In the genomic region with DNA sequence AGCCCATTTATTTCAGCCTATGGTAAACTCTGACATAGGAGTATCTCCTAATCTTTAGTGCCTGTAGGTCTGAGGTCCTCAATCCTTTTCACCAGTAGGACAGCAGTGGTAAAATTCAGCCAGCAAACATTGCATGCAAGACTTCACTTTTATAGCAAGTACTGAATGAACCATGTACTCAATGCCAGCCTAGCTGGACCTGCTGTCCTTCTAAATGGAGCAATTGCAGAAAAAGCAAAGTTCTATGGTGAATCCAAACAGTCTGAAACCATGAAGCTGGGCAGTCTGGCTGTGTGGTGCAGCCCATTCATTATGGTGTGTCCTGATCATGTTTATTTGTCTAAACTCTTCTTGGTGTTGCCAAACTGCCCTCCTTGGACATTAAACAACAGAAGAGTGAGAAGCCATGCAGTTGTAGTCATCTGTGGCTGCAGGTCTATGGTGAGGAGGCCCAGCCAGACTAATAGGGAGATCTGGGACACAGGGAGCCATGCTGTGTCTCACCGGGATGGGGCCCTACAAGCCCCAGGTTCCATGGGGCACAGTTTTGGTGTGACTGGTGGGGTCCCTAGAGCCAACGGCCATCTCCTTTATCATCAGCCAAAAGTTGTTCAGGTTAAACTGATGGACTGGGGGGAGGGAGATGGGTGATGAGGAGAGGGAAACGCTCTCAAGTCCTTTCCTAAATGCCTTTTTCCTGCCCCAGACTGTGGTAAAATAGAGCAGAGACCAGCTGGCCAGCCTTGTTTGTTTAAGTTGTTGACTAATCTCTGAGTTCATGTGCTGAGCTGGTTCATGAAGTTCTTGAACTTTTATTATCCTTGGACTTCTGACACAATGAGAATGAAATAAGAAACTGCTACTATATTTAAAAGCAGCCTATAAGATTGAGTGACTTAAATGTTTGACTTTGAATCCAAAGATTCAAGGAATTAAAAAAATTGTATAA, we compare ENCODE assay signal across 16 cellular contexts. TPM values are rescaled to one million over a fixed set of nuclear protein-coding genes. Genes with fewer than 3 reads are reported as not detected.
DNase-seq lines count a peak whose midpoint lies in the region; ATAC-seq and TF ChIP-seq lines count a peak whose summit lies in the region.
"Had no signal": no experiment of that assay in that cellular context is flagged by ENCODE, and none has a peak within 500 bp of the region (broad histone marks: within the 10 kb centered on the region; RNA-seq: fewer than 3 reads in every experiment).

No MANE protein-coding gene starts in this region.

- intact Hi-C loops in dorsolateral prefrontal cortex (cut with DNase I), result no loop called here

- H3K9me3 Mint-ChIP-seq in stimulated activated effector memory CD8-positive, alpha-beta T cell treated with anti-CD3 and anti-CD28 coated beads, Interleukin-12 subunit alpha, Interleukin-12 subunit beta, amount 100 ng/mL, for 72 hours, result no peaks in the 10 kb centered on the region
- H3K9me3 Mint-ChIP-seq: activated naive CD4-positive, alpha-beta T cell treated with anti-CD3 and anti-CD28 coated beads, Interleukin-2, amount 10 ng/mL, durations not matched to agents 7 days and 5 days had no signal

- H3K4me3 ChIP-seq in AG04450 (ENCODE audit: low read depth, low read length) (no peak overlapping the region), choroid plexus epithelial cell (ENCODE audit: low read depth, low read length) (no peak overlapping the region), dorsolateral prefrontal cortex (no peak overlapping the region)
- H3K4me3 ChIP-seq: tibial nerve had no signal

- peaks cover 5% of the 10 kb centered on the region for H3K4me1 Mint-ChIP-seq in stimulated activated effector memory CD8-positive, alpha-beta T cell treated with anti-CD3 and anti-CD28 coated beads, Interleukin-12 subunit alpha, Interleukin-12 subunit beta, amount 100 ng/mL, for 72 hours
- H3K4me1 Mint-ChIP-seq: activated naive CD4-positive, alpha-beta T cell treated with anti-CD3 and anti-CD28 coated beads, Interleukin-2, amount 10 ng/mL, durations not matched to agents 7 days and 5 days had no signal

- no peaks in the 10 kb centered on the region for H3K9me3 ChIP-seq in AG04450 (ENCODE audit: control insufficient read depth, insufficient read depth, low read length)
- H3K9me3 ChIP-seq: tibial nerve had no signal

- H3K36me3 Mint-ChIP-seq in stimulated activated effector memory CD8-positive, alpha-beta T cell treated with anti-CD3 and anti-CD28 coated beads, Interleukin-12 subunit alpha, Interleukin-12 subunit beta, amount 100 ng/mL, for 72 hours, result no peaks in the 10 kb centered on the region
- H3K36me3 Mint-ChIP-seq: activated naive CD4-positive, alpha-beta T cell treated with anti-CD3 and anti-CD28 coated beads, Interleukin-2, amount 10 ng/mL, durations not matched to agents 7 days and 5 days had no signal

- H3K4me3 Mint-ChIP-seq in stimulated activated effector memory CD8-positive, alpha-beta T cell treated with anti-CD3 and anti-CD28 coated beads, Interleukin-12 subunit alpha, Interleukin-12 subunit beta, amount 100 ng/mL, for 72 hours, result no peak overlapping the region
- H3K4me3 Mint-ChIP-seq: activated naive CD4-positive, alpha-beta T cell treated with anti-CD3 and anti-CD28 coated beads, Interleukin-2, amount 10 ng/mL, durations not matched to agents 7 days and 5 days had no signal

- peak; percentile 83 for ATAC-seq in left lobe of liver
- ATAC-seq in stimulated activated effector memory CD8-positive, alpha-beta T cell treated with anti-CD3 and anti-CD28 coated beads, Interleukin-12 subunit alpha, Interleukin-12 subunit beta, amount 100 ng/mL, for 72 hours, result no peak

- CTCF ChIA-PET in AG04450 (lab: Charles Lee), result no interaction called here

- H3K27ac ChIP-seq in AG04450 (ENCODE audit: low read depth, low read length), result no peak overlapping the region
- H3K27ac ChIP-seq in dorsolateral prefrontal cortex, result no peak overlapping the region
- H3K27ac ChIP-seq: HL-60, tibial nerve had no signal

- TF ChIP-seq CTCF in AG04450 (IDR thresholded peaks at IDR 0.05; ENCODE audit: low read depth, low read length), result no peak
- no peak for TF ChIP-seq CTCF in choroid plexus epithelial cell (conservative IDR thresholded peaks at IDR 0.05; ENCODE audit: low read depth, low read length)
- no peak for TF ChIP-seq CTCF in dorsolateral prefrontal cortex (IDR thresholded peaks at IDR 0.05 in 54 of 56, conservative IDR thresholded peaks at IDR 0.05 in 2 of 56; ENCODE audit: low read depth in 1 of 56, partially characterized antibody in 56 of 56)

- no peak overlapping the region for H3K27ac Mint-ChIP-seq in stimulated activated effector memory CD8-positive, alpha-beta T cell treated with anti-CD3 and anti-CD28 coated beads, Interleukin-12 subunit alpha, Interleukin-12 subunit beta, amount 100 ng/mL, for 72 hours
- H3K27ac Mint-ChIP-seq: activated naive CD4-positive, alpha-beta T cell treated with anti-CD3 and anti-CD28 coated beads, Interleukin-2, amount 10 ng/mL, durations not matched to agents 7 days and 5 days had no signal

- DNase-seq in AG04450 (ENCODE audit: low read depth, low spot score) (peak; percentile 37), LHCN-M2 (ENCODE audit: low read depth) (peak; percentile 88), choroid plexus epithelial cell (ENCODE audit: low read depth) (peak; percentile 94), left lobe of liver (ENCODE audit: low spot score) (peak; percentile 61), NK-92 (lab: John Stamatoyannopoulos, UW; ENCODE audit: unreplicated experiment) (no peak), islet precursor cell (no peak), dorsolateral prefrontal cortex (no peak)
- DNase-seq in stimulated activated effector memory CD8-positive, alpha-beta T cell treated with anti-CD3 and anti-CD28 coated beads, Interleukin-12 subunit alpha, Interleukin-12 subunit beta, amount 100 ng/mL, for 72 hours (ENCODE audit: low spot score in 2 of 2), result no peak
- DNase-seq: activated naive CD4-positive, alpha-beta T cell treated with anti-CD3 and anti-CD28 coated beads, Interleukin-2, amount 10 ng/mL, durations not matched to agents 7 days and 5 days; cortex of kidney; foreskin melanocyte; stimulated activated CD4-positive, alpha-beta T cell treated with anti-CD3 and anti-CD28 coated beads, Interleukin-1b, Interleukin-23, amount 100 ng/mL, for 48 hours; stimulated activated CD8-positive, alpha-beta memory T cell treated with anti-CD3 and anti-CD28 coated beads, Interleukin-4, amount 100 ng/mL, for 48 hours had no signal

- POLR2A ChIA-PET in AG04450 (lab: Yijun Ruan, JAX), result no interaction called here

- H3K27me3 ChIP-seq in AG04450 (ENCODE audit: control insufficient read depth, insufficient read depth, low read length), result peaks cover 2% of the 10 kb centered on the region
- H3K27me3 ChIP-seq in dorsolateral prefrontal cortex, result peaks cover 0 to 15% (median 0%) of the 10 kb centered on the region in 45 donors
- H3K27me3 ChIP-seq: tibial nerve had no signal

RNA-seq across cellular contexts. Expression of a gene that starts 20.6 kb away (rescaled TPM):
- not detected in 2 replicates for polyA plus RNA-seq in AG04450 (2011; rRNA removed)
- not detected in 2 replicates for polyA minus RNA-seq in AG04450 (2011; rRNA and poly(A)+ RNA removed)
- total RNA-seq in LHCN-M2 (2014; rRNA removed) (not detected in 2 replicates), left lobe of liver (0.38 TPM), dorsolateral prefrontal cortex (under 1 TPM in 2 of 120 experiments, not detected in 118; 0.28 to 0.64 TPM)
- polyA plus RNA-seq in LHCN-M2 (2012), result not detected
- total RNA-seq: OCI-LY7, tibial nerve had no signal

Comparison
In these comparisons a context has a peak if more than half of its experiments do, and no peak if none do; other contexts are left out.
1. DNase-seq: peak in AG04450 (single experiment), LHCN-M2 (single experiment), choroid plexus epithelial cell (single experiment) and left lobe of liver (single experiment); none in stimulated activated effector memory CD8-positive, alpha-beta T cell treated with anti-CD3 and anti-CD28 coated beads, Interleukin-12 subunit alpha, Interleukin-12 subunit beta, amount 100 ng/mL, for 72 hours (0 of 2), NK-92 (single experiment), islet precursor cell (single experiment) and dorsolateral prefrontal cortex (0 of 10).